Comparison of ENCODE assay signal across 8 cellular contexts in genomic region chr4:173168396-173169177, GRCh38. TPM values are rescaled to one million over a fixed set of nuclear protein-coding genes. Genes with fewer than 3 reads are reported as not detected.
A peak's percentile ranks its signal among the peaks of the same experiment; 100 is the strongest.
DNase-seq lines count a peak whose midpoint lies in the region; ATAC-seq and TF ChIP-seq lines count a peak whose summit lies in the region.

GALNT7 (plus strand) TSS chr4:173168811; CDS start chr4:173168836, 25 bp downstream.

- intact Hi-C loops in Caco-2 (cut with micrococcal nuclease; ENCODE audit: unreplicated experiment), result loop anchor here (1.0 to 2.0 kb wide), 2 partner anchors 48 to 89 kb away; no protein-coding TSS in a partner anchor
- intact Hi-C loops in OCI-LY7 (cut with micrococcal nuclease; ENCODE audit: unreplicated experiment), result loop anchor here (1.0 to 5.0 kb wide), 4 partner anchors 88 to 200 kb away; partner anchors contain the start of gene HMGB2

- H3K27ac ChIP-seq in OCI-LY7 (ENCODE audit: low read depth, low read length, poor library complexity, severe bottlenecking), result peak within 1 kb of the TSS; percentile 84

- H3K9me2 ChIP-seq in OCI-LY7 (ENCODE audit: insufficient read depth, low read length), result no peaks in the 10 kb centered on the region

- POLR2A ChIA-PET in Caco-2 (lab: Charles Lee), result interaction anchor here (0.6 to 1.3 kb wide), 2 partner anchors 166 to 1293 kb away, joined by 4 to 12 read pairs; partner anchors contain the start of gene HMGB2
- POLR2A ChIA-PET in OCI-LY7 (lab: Charles Lee), result interaction anchor here (0.6 to 1.5 kb wide), 16 partner anchors 9 to 388 kb away, joined by 3 to 7 read pairs (median 4); partner anchors contain the start of genes HMGB2 and SAP30

- DNase-seq in Caco-2 (peak; percentile 80 to 83), HUDEP-2 (lab: John Stamatoyannopoulos, UW; ENCODE audit: unreplicated experiment in 76 of 76) (peak in 54 of 76 experiments; percentile 4 to 77 (median 40)), OCI-LY7 (ENCODE audit: low spot score) (peak; percentile 74), activated T-cell treated with anti-CD3 and anti-CD28 coated beads for 24 hours (ENCODE audit: low read depth) (peak; percentile 62), epithelial cell of proximal tubule (ENCODE audit: low read depth) (no peak)
- peak; percentile 39 to 62 for DNase-seq in stimulated activated CD8-positive, alpha-beta memory T cell treated with anti-CD3 and anti-CD28 coated beads, Interleukin-7, amount 100 ng/mL, for 4 hours (ENCODE audit: low read depth in 2 of 2)

- no peaks in the 10 kb centered on the region for H3K9me3 Mint-ChIP-seq in Caco-2 (ENCODE audit: unreplicated experiment)

- peak within 1 kb of the TSS; percentile 90 for H2AFZ ChIP-seq in OCI-LY7 (ENCODE audit: low read length)

- H3K9me3 ChIP-seq in Caco-2, result no peaks in the 10 kb centered on the region
- H3K9me3 ChIP-seq in OCI-LY7 (ENCODE audit: low read length), result no peaks in the 10 kb centered on the region
- no peaks in the 10 kb centered on the region for H3K9me3 ChIP-seq in mucosa of stomach (ENCODE audit: control insufficient read depth, low read length)

- TF ChIP-seq CTCF in Caco-2 (IDR thresholded peaks at IDR 0.05; ENCODE audit: insufficient read depth in 1 of 2, low read depth in 1 of 2, low read length in 1 of 2, severe bottlenecking in 1 of 2, unreplicated experiment in 1 of 2) (no peak), OCI-LY7 (conservative IDR thresholded peaks at IDR 0.05; ENCODE audit: low read length) (no peak), epithelial cell of proximal tubule (conservative IDR thresholded peaks at IDR 0.05; ENCODE audit: low read depth, low read length) (peak; percentile 4)

- peak within 1 kb of the TSS; percentile 90 for H3K4me3 Mint-ChIP-seq in Caco-2 (ENCODE audit: unreplicated experiment)

- H3K4me1 ChIP-seq in Caco-2 (peaks cover 8% of the 10 kb centered on the region; the same call in 1 of the 2 replicates), OCI-LY7 (ENCODE audit: insufficient read depth, low read length, poor library complexity, severe bottlenecking) (peaks cover 27% of the 10 kb centered on the region), mucosa of stomach (ENCODE audit: control insufficient read depth, insufficient read depth, low read length) (peaks cover 12% of the 10 kb centered on the region)

- H3K27me3 Mint-ChIP-seq in Caco-2 (ENCODE audit: insufficient read depth, unreplicated experiment), result no peaks in the 10 kb centered on the region

- H3K27ac Mint-ChIP-seq in Caco-2 (ENCODE audit: unreplicated experiment), result peak within 1 kb of the TSS; percentile 85

- peaks cover 41% of the 10 kb centered on the region for H3K79me2 ChIP-seq in OCI-LY7 (ENCODE audit: insufficient read depth, low read depth, low read length)

- no peaks in the 10 kb centered on the region for H3K4me1 Mint-ChIP-seq in Caco-2 (ENCODE audit: low read depth, unreplicated experiment)

- peaks cover 9% of the 10 kb centered on the region; the same call in 1 of the 2 replicates for H4K20me1 ChIP-seq in OCI-LY7 (ENCODE audit: insufficient read depth, low read length)

- H3K4me3 ChIP-seq in Caco-2 (ENCODE audit: low read depth, low read length), result peak within 1 kb of the TSS; percentile 58
- peak within 1 kb of the TSS; percentile 79 for H3K4me3 ChIP-seq in OCI-LY7 (ENCODE audit: low read depth, low read length, poor library complexity, severe bottlenecking)
- H3K4me3 ChIP-seq in epithelial cell of proximal tubule (ENCODE audit: low read depth, low read length), result peak within 1 kb of the TSS; percentile 67
- peak within 1 kb of the TSS; percentile 79 for H3K4me3 ChIP-seq in mucosa of stomach (ENCODE audit: low read length)

- H3K27me3 ChIP-seq in Caco-2 (replicated peaks; ENCODE audit: control insufficient read depth, insufficient read depth, low read length) (no peaks in the 10 kb centered on the region), mucosa of stomach (ENCODE audit: control insufficient read depth, insufficient read depth, low read length) (no peaks in the 10 kb centered on the region)

- ATAC-seq in GM21367 (IDR thresholded peaks at IDR 0.05; ENCODE audit: unreplicated experiment), result peak; percentile 11

- peak within 1 kb of the TSS; percentile 97 for H3K4me2 ChIP-seq in OCI-LY7 (ENCODE audit: low read length)

- CTCF ChIA-PET in Caco-2 (lab: Charles Lee) (interaction anchor here (1.0 to 1.4 kb wide), 3 partner anchors 89 to 155 kb away, joined by 5 to 7 read pairs (median 6); no protein-coding TSS in a partner anchor), OCI-LY7 (lab: Charles Lee; ENCODE audit: unreplicated experiment) (interaction anchor here (0.6 kb wide), 2 partner anchors 41 to 172 kb away, joined by 4 to 5 read pairs; no protein-coding TSS in a partner anchor)

- peaks cover 8% of the 10 kb centered on the region for H3K36me3 Mint-ChIP-seq in Caco-2 (ENCODE audit: insufficient read depth, unreplicated experiment)

- H3K9ac ChIP-seq in mucosa of stomach (ENCODE audit: low read length), result peak within 1 kb of the TSS; percentile 92

- BruUV-seq in Caco-2 (replicated peaks; lab: Mats Ljungman, UMichigan) (no TSS peak), OCI-LY7 (replicated peaks; lab: Mats Ljungman, UMichigan) (no TSS peak)

- no peaks in the 10 kb centered on the region for H3K36me3 ChIP-seq in Caco-2 (ENCODE audit: control insufficient read depth, insufficient read depth, low read length)
- H3K36me3 ChIP-seq in OCI-LY7 (ENCODE audit: insufficient read depth, low read length), result peaks cover 28% of the 10 kb centered on the region
- no peaks in the 10 kb centered on the region for H3K36me3 ChIP-seq in mucosa of stomach (ENCODE audit: control insufficient read depth, insufficient read depth, low read length)

RNA-seq across cellular contexts. Expression of gene GALNT7, which starts in this region (rescaled TPM):
- total RNA-seq in Caco-2 (2022) (16.8 and 17.4 TPM in 2 replicates), OCI-LY7 (2022) (33.4 and 34.4 TPM in 2 replicates), epithelial cell of proximal tubule (31.1 and 36.6 TPM in 2 replicates)
- total RNA-seq in OCI-LY7 (2014; rRNA removed; shearing (Covaris generic)), result 20.3 and 24.8 TPM in 2 replicates
